ENCODE assay signal across 8 cellular contexts in genomic region chr3:11847035-11847394, GRCh38. TPM values are rescaled to one million over a fixed set of nuclear protein-coding genes. Genes with fewer than 3 reads are reported as not detected.
DNase-seq lines count a peak whose midpoint lies in the region; ATAC-seq and TF ChIP-seq lines count a peak whose summit lies in the region.

No MANE protein-coding gene starts in this region.

- peak overlapping the region; percentile 94 for H3K27ac ChIP-seq in suprapubic skin

- WGBS in suprapubic skin = 24% methylated on average over 17 of the region's 18 CpGs

- peak overlapping the region; percentile 96 for H3K4me3 Mint-ChIP-seq in activated CD4-positive, alpha-beta T cell treated with anti-CD3 and anti-CD28 coated beads, Interleukin-2, amount 10 ng/mL, durations not matched to agents 7 days and 5 days
- H3K4me3 Mint-ChIP-seq in activated T-helper 2 cell treated with anti-CD3 and anti-CD28 coated beads, Interferon-gamma antibody, Interleukin-2, Interleukin-4, amounts not matched to agents 10 μg/mL and 5 μg/mL and 100 μg/mL, durations not matched to agents 14 hours and 24 hours and 36 hours (ENCODE audit: low read depth) = peak overlapping the region; percentile 97
- peak overlapping the region; percentile 97 to 99 (median 97) for H3K4me3 Mint-ChIP-seq in immature natural killer cell

- peaks cover 32% of the 10 kb centered on the region for H3K4me1 Mint-ChIP-seq in activated CD4-positive, alpha-beta T cell treated with anti-CD3 and anti-CD28 coated beads, Interleukin-2, amount 10 ng/mL, durations not matched to agents 7 days and 5 days
- peaks cover 20% of the 10 kb centered on the region for H3K4me1 Mint-ChIP-seq in activated T-helper 2 cell treated with anti-CD3 and anti-CD28 coated beads, Interferon-gamma antibody, Interleukin-2, Interleukin-4, amounts not matched to agents 10 μg/mL and 5 μg/mL and 100 μg/mL, durations not matched to agents 14 hours and 24 hours and 36 hours (ENCODE audit: low read depth)
- peaks cover 34 to 49% of the 10 kb centered on the region in 2 donors for H3K4me1 Mint-ChIP-seq in immature natural killer cell

- H3K27ac Mint-ChIP-seq in activated CD4-positive, alpha-beta T cell treated with anti-CD3 and anti-CD28 coated beads, Interleukin-2, amount 10 ng/mL, durations not matched to agents 7 days and 5 days = peak overlapping the region; percentile 96
- H3K27ac Mint-ChIP-seq in activated T-helper 2 cell treated with anti-CD3 and anti-CD28 coated beads, Interferon-gamma antibody, Interleukin-2, Interleukin-4, amounts not matched to agents 10 μg/mL and 5 μg/mL and 100 μg/mL, durations not matched to agents 14 hours and 24 hours and 36 hours = peak overlapping the region; percentile 90
- peak overlapping the region; percentile 94 to 98 (median 97) for H3K27ac Mint-ChIP-seq in immature natural killer cell

- H3K4me1 ChIP-seq in suprapubic skin = peaks cover 32% of the 10 kb centered on the region

- TF ChIP-seq CTCF in suprapubic skin (IDR thresholded peaks at IDR 0.05) = no peak

- intact Hi-C loops in activated T-helper 2 cell treated with anti-CD3 and anti-CD28 coated beads, Interferon-gamma antibody, Interleukin-2, Interleukin-4, amounts not matched to agents 10 μg/mL and 5 μg/mL and 100 μg/mL, durations not matched to agents 14 hours and 24 hours and 36 hours (cut with micrococcal nuclease) = loop anchor here (5.0 to 10.0 kb wide), 4 partner anchors 45 to 482 kb away; no protein-coding TSS in a partner anchor

- H3K36me3 Mint-ChIP-seq in activated CD4-positive, alpha-beta T cell treated with anti-CD3 and anti-CD28 coated beads, Interleukin-2, amount 10 ng/mL, durations not matched to agents 7 days and 5 days (ENCODE audit: low read depth) = peaks cover 11% of the 10 kb centered on the region
- peaks cover 22% of the 10 kb centered on the region for H3K36me3 Mint-ChIP-seq in activated T-helper 2 cell treated with anti-CD3 and anti-CD28 coated beads, Interferon-gamma antibody, Interleukin-2, Interleukin-4, amounts not matched to agents 10 μg/mL and 5 μg/mL and 100 μg/mL, durations not matched to agents 14 hours and 24 hours and 36 hours (ENCODE audit: low read depth)
- peaks cover 5 to 11% (median 5%) of the 10 kb centered on the region in 3 donors for H3K36me3 Mint-ChIP-seq in immature natural killer cell

- H3K9me3 ChIP-seq in suprapubic skin = no peaks in the 10 kb centered on the region

- ATAC-seq in GM19351 (IDR thresholded peaks at IDR 0.05; ENCODE audit: unreplicated experiment) = no peak
- ATAC-seq in HG03460 (IDR thresholded peaks at IDR 0.05; ENCODE audit: unreplicated experiment) = no peak

- CTCF ChIA-PET in activated CD4-positive, alpha-beta T cell treated with anti-CD3 and anti-CD28 coated beads, Interleukin-2, amount 10 ng/mL, durations not matched to agents 7 days and 5 days (lab: Charles Lee) = interaction anchor here (0.8 to 1.6 kb wide), 7 partner anchors 13 to 513 kb away, joined by 3 to 4 read pairs (median 3); no protein-coding TSS in a partner anchor

- H3K4me3 ChIP-seq in suprapubic skin = peak overlapping the region; percentile 90

- peaks cover 7% of the 10 kb centered on the region for H3K27me3 Mint-ChIP-seq in activated CD4-positive, alpha-beta T cell treated with anti-CD3 and anti-CD28 coated beads, Interleukin-2, amount 10 ng/mL, durations not matched to agents 7 days and 5 days
- H3K27me3 Mint-ChIP-seq in activated T-helper 2 cell treated with anti-CD3 and anti-CD28 coated beads, Interferon-gamma antibody, Interleukin-2, Interleukin-4, amounts not matched to agents 10 μg/mL and 5 μg/mL and 100 μg/mL, durations not matched to agents 14 hours and 24 hours and 36 hours (ENCODE audit: low read depth) = peaks cover 5% of the 10 kb centered on the region
- H3K27me3 Mint-ChIP-seq in immature natural killer cell (ENCODE audit: low read depth in 3 of 3) = peaks cover 0 to 8% (median 0%) of the 10 kb centered on the region in 3 donors

- H3K36me3 ChIP-seq in suprapubic skin = peaks cover 18% of the 10 kb centered on the region

- DNase-seq in activated CD4-positive, alpha-beta T cell treated with anti-CD3 and anti-CD28 coated beads, Interleukin-2, amount 10 ng/mL, durations not matched to agents 7 days and 5 days = no peak
- DNase-seq in activated CD4-positive, alpha-beta T cell treated with anti-CD3 and anti-CD28 coated beads for 48 hours = no peak
- DNase-seq in activated T-helper 2 cell treated with anti-CD3 and anti-CD28 coated beads, Interferon-gamma antibody, Interleukin-2, Interleukin-4, amounts not matched to agents 10 μg/mL and 5 μg/mL and 100 μg/mL, durations not matched to agents 14 hours and 24 hours and 36 hours (ENCODE audit: low spot score) = no peak
- DNase-seq in immature natural killer cell (no peak), suprapubic skin (ENCODE audit: low spot score in 2 of 2) (no peak), SHP77 treated with DMSO at 0.1 percent for 48 hours (lab: John Stamatoyannopoulos, UW) (no peak)

- H3K27me3 ChIP-seq in suprapubic skin = no peaks in the 10 kb centered on the region

- no peak for TF ChIP-seq EP300 in suprapubic skin (IDR thresholded peaks at IDR 0.05)

- TF ChIP-seq POLR2A in suprapubic skin (IDR thresholded peaks at IDR 0.05) = no peak

- POLR2A ChIA-PET in activated CD4-positive, alpha-beta T cell treated with anti-CD3 and anti-CD28 coated beads, Interleukin-2, amount 10 ng/mL, durations not matched to agents 7 days and 5 days (lab: Charles Lee) = interaction anchor here (0.6 kb wide), 1 partner anchor 223 kb away, joined by 4 read pairs; no protein-coding TSS in a partner anchor

- no peaks in the 10 kb centered on the region for H3K9me3 Mint-ChIP-seq in activated CD4-positive, alpha-beta T cell treated with anti-CD3 and anti-CD28 coated beads, Interleukin-2, amount 10 ng/mL, durations not matched to agents 7 days and 5 days
- H3K9me3 Mint-ChIP-seq in activated T-helper 2 cell treated with anti-CD3 and anti-CD28 coated beads, Interferon-gamma antibody, Interleukin-2, Interleukin-4, amounts not matched to agents 10 μg/mL and 5 μg/mL and 100 μg/mL, durations not matched to agents 14 hours and 24 hours and 36 hours = no peaks in the 10 kb centered on the region
- H3K9me3 Mint-ChIP-seq in immature natural killer cell = no peaks in the 10 kb centered on the region

RNA-seq across cellular contexts. Expression of gene TAMM41, which starts 0.3 kb away (rescaled TPM):
- total RNA-seq in activated CD4-positive, alpha-beta T cell treated with anti-CD3 and anti-CD28 coated beads, Interleukin-2, amount 10 ng/mL, durations not matched to agents 7 days and 5 days = 10 to 100 TPM; 25.8 to 26.6 TPM
- 28.4 and 30.6 TPM in 2 replicates for total RNA-seq in activated T-helper 2 cell treated with anti-CD3 and anti-CD28 coated beads, Interferon-gamma antibody, Interleukin-2, Interleukin-4, amounts not matched to agents 10 μg/mL and 5 μg/mL and 100 μg/mL, durations not matched to agents 14 hours and 24 hours and 36 hours
- 10 to 100 TPM in 2 of 3 donors, 1 to 10 TPM in 1; 6.7 to 21.7 (median 16.3) TPM for polyA plus RNA-seq in immature natural killer cell
- total RNA-seq in suprapubic skin = 10 to 100 TPM in 2 of 4 donors, 1 to 10 TPM in 2; 9.2 to 36.6 (median 15.1) TPM
